In the genomic region with DNA sequence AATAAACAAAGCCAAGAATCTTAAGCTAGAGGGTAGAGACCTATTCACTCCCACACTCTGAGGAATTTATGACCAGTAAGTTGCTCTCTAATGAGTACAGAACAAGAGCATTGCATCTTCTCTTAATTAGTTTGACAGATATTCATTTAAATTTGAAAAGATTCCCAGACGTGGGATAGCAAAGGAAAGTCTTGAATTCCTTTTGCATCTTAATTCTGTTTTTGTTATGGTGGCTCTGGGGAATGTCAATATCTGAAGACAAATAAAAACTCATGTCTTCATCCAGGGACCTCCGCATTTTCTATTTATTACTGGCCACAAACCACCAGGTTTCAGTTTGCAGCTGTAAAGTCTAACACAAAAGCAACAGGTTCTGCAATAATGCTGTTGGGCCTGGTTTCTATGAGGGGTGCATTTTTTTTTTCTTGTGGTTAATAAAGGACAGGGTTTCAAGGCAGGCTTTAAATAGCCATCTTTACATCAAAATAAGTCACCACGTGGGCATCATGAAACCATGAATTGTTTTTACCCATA, we compare ENCODE assay signal across 8 cellular contexts.
A peak's percentile ranks its signal among the peaks of the same experiment; 100 is the strongest.
DNase-seq lines count a peak whose midpoint lies in the region; ATAC-seq and TF ChIP-seq lines count a peak whose summit lies in the region.

No MANE protein-coding gene starts in this region.

- peaks cover 6% of the 10 kb centered on the region for H3K4me1 Mint-ChIP-seq in stimulated activated naive CD8-positive, alpha-beta T cell treated with anti-CD3 and anti-CD28 coated beads, Interleukin-15, amount 100 ng/mL, for 72 hours

- ATAC-seq in GM21447 (IDR thresholded peaks at IDR 0.05; ENCODE audit: unreplicated experiment) (peak; percentile 97), HG03432 (IDR thresholded peaks at IDR 0.05; ENCODE audit: unreplicated experiment) (peak; percentile 96)
- no peak for ATAC-seq in stimulated activated naive CD8-positive, alpha-beta T cell treated with anti-CD3 and anti-CD28 coated beads, Interleukin-15, amount 100 ng/mL, for 72 hours

- DNase-seq in GM06990 (ENCODE audit: extremely low read depth, insufficient read length) (peak; percentile 45), fibroblast of villous mesenchyme (ENCODE audit: low read depth) (peak; percentile 97), LoVo (ENCODE audit: low spot score) (no peak), NCI-H2227 (lab: John Stamatoyannopoulos, UW; ENCODE audit: unreplicated experiment) (no peak), DMS53 treated with DMSO at 0.1 percent for 48 hours (lab: John Stamatoyannopoulos, UW; ENCODE audit: unreplicated experiment) (no peak)
- no peak for DNase-seq in stimulated activated naive CD8-positive, alpha-beta T cell treated with anti-CD3 and anti-CD28 coated beads, Interleukin-15, amount 100 ng/mL, for 72 hours

- H3K4me3 Mint-ChIP-seq in stimulated activated naive CD8-positive, alpha-beta T cell treated with anti-CD3 and anti-CD28 coated beads, Interleukin-15, amount 100 ng/mL, for 72 hours, result no peak overlapping the region

- TF ChIP-seq CTCF in GM06990 (IDR thresholded peaks at IDR 0.05; ENCODE audit: insufficient read depth, low read length, poor library complexity, severe bottlenecking) (no peak), fibroblast of villous mesenchyme (IDR thresholded peaks at IDR 0.05; ENCODE audit: insufficient read depth, low read depth, low read length) (peak; percentile 6)

- no peaks in the 10 kb centered on the region for H3K9me3 Mint-ChIP-seq in stimulated activated naive CD8-positive, alpha-beta T cell treated with anti-CD3 and anti-CD28 coated beads, Interleukin-15, amount 100 ng/mL, for 72 hours

- peak overlapping the region in 1 of 2 donors; percentile 27 for H3K27ac Mint-ChIP-seq in stimulated activated naive CD8-positive, alpha-beta T cell treated with anti-CD3 and anti-CD28 coated beads, Interleukin-15, amount 100 ng/mL, for 72 hours

- no peaks in the 10 kb centered on the region for H3K27me3 ChIP-seq in GM06990 (replicated peaks; ENCODE audit: control insufficient read depth, insufficient read depth, low read length)

- no peaks in the 10 kb centered on the region for H3K36me3 ChIP-seq in GM06990 (ENCODE audit: control insufficient read depth, insufficient read depth, low read length)

- H3K27me3 Mint-ChIP-seq in stimulated activated naive CD8-positive, alpha-beta T cell treated with anti-CD3 and anti-CD28 coated beads, Interleukin-15, amount 100 ng/mL, for 72 hours, result peaks cover 27% of the 10 kb centered on the region

- H3K4me3 ChIP-seq in GM06990 (replicated peaks; ENCODE audit: low read depth, low read length) (no peak overlapping the region), fibroblast of villous mesenchyme (ENCODE audit: low read depth, low read length) (no peak overlapping the region)

Comparison
In these comparisons a context has a peak if more than half of its experiments do, and no peak if none do; other contexts are left out.
1. DNase-seq: peak in GM06990 (single experiment) and fibroblast of villous mesenchyme (single experiment); none in stimulated activated naive CD8-positive, alpha-beta T cell treated with anti-CD3 and anti-CD28 coated beads, Interleukin-15, amount 100 ng/mL, for 72 hours (0 of 2), LoVo (single experiment), NCI-H2227 (single experiment) and DMS53 treated with DMSO at 0.1 percent for 48 hours (single experiment).